11 cellular contexts compared by ENCODE assay signal in the genomic region with DNA sequence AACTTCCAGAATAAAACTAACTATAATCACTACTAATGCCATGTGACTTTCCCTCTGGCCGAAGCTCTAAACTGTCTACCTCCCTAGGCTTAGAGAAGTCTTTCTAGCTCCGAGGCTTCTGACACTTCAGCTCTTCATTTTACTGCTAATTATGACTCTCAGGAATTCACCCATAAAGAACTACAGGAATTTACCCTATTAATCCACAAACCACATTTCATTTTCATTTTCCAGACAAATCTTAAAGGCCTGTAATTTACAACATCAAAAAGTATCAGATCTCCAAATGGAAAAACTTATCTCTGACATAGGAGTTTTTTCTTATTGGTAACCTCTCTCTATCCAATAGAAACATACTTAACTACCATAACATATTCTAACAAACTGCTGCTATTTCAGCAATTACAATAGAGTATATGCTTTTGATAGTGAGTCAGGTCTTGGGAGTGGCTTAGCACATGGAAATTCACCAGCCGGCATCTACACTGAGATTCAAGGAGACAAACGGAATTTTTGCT. TPM values are rescaled to one million over a fixed set of nuclear protein-coding genes. Genes with fewer than 3 reads are reported as not detected.
DNase-seq lines count a peak whose midpoint lies in the region; ATAC-seq and TF ChIP-seq lines count a peak whose summit lies in the region.
"Had no signal": no experiment of that assay in that cellular context is flagged by ENCODE, and none has a peak within 500 bp of the region (broad histone marks: within the 10 kb centered on the region; RNA-seq: fewer than 3 reads in every experiment).

No MANE protein-coding gene starts in this region.

- TF ChIP-seq RAD21 in HCT116 (IDR thresholded peaks at IDR 0.05; ENCODE audit: low read depth) = no peak

- intact Hi-C loops in HCT116 (cut with micrococcal nuclease) = no loop called here

- H3K79me2 ChIP-seq in HCT116 (ENCODE audit: insufficient read depth, low read length) = peaks cover 74% of the 10 kb centered on the region

- no peaks in the 10 kb centered on the region for H3K27me3 Mint-ChIP-seq in activated T-helper 17 cell treated with anti-CD3 and anti-CD28 coated beads, Interleukin-2, amount 50 U/mL, for 72 hours
- H3K27me3 Mint-ChIP-seq: activated naive CD8-positive, alpha-beta T cell treated with anti-CD3 and anti-CD28 coated beads, Interleukin-2, amount 10 ng/mL, durations not matched to agents 7 days and 5 days had no signal

- BruUV-seq in HCT116 (replicated peaks; lab: Mats Ljungman, UMichigan) = no TSS peak

- no peak for TF ChIP-seq CTCF in HCT116 (IDR thresholded peaks at IDR 0.05 in 2 of 3, conservative IDR thresholded peaks at IDR 0.05 in 1 of 3; ENCODE audit: borderline replicate concordance in 1 of 3, insufficient read depth in 1 of 3, low read depth in 2 of 3, low read length in 2 of 3)
- TF ChIP-seq CTCF in foreskin keratinocyte (conservative IDR thresholded peaks at IDR 0.05) = no peak

- POLR2A ChIA-PET in HCT116 (lab: Charles Lee) = no interaction called here

- CTCF ChIA-PET in HCT116 (lab: Charles Lee) = no interaction called here

- peaks cover 33% of the 10 kb centered on the region for H3K4me1 Mint-ChIP-seq in activated T-helper 17 cell treated with anti-CD3 and anti-CD28 coated beads, Interleukin-2, amount 50 U/mL, for 72 hours

- H3K4me3 Mint-ChIP-seq in activated T-helper 17 cell treated with anti-CD3 and anti-CD28 coated beads, Interleukin-2, amount 50 U/mL, for 72 hours = no peak overlapping the region
- H3K4me3 Mint-ChIP-seq: activated naive CD8-positive, alpha-beta T cell treated with anti-CD3 and anti-CD28 coated beads, Interleukin-2, amount 10 ng/mL, durations not matched to agents 7 days and 5 days had no signal

- RAD21 ChIA-PET in HCT116 (lab: Charles Lee; ENCODE audit: low non-redundant PET in 1 of 2, low total read pairs in 2 of 2, uncharacterized antibody in 2 of 2, unreplicated experiment in 2 of 2) = no interaction called here

- no peaks in the 10 kb centered on the region for H3K36me3 Mint-ChIP-seq in activated T-helper 17 cell treated with anti-CD3 and anti-CD28 coated beads, Interleukin-2, amount 50 U/mL, for 72 hours (ENCODE audit: low read depth)

- no peaks in the 10 kb centered on the region for H3K9me3 ChIP-seq in HCT116 (ENCODE audit: control insufficient read depth in 1 of 2, insufficient read depth in 1 of 2, low read depth in 1 of 2, low read length in 2 of 2)
- H3K9me3 ChIP-seq in skeletal muscle satellite cell (replicated peaks; ENCODE audit: low read length) = no peaks in the 10 kb centered on the region
- H3K9me3 ChIP-seq: heart left ventricle had no signal

- 0 out of 2 replicates have a peak, but pooled peaks have one; percentile 34 for ATAC-seq in HCT116
- ATAC-seq in activated T-helper 17 cell treated with anti-CD3 and anti-CD28 coated beads, Interleukin-2, amount 50 U/mL, for 72 hours (replicated peaks) = no peak
- peak; percentile 72 for ATAC-seq in foreskin keratinocyte

- H3K27me3 ChIP-seq in HCT116 (ENCODE audit: insufficient read depth, low read length) (no peaks in the 10 kb centered on the region), foreskin keratinocyte (no peaks in the 10 kb centered on the region), skeletal muscle satellite cell (ENCODE audit: control insufficient read depth, insufficient read depth, low read length) (no peaks in the 10 kb centered on the region)
- H3K27me3 ChIP-seq: heart left ventricle had no signal

- H3K9me3 Mint-ChIP-seq in activated T-helper 17 cell treated with anti-CD3 and anti-CD28 coated beads, Interleukin-2, amount 50 U/mL, for 72 hours = no peaks in the 10 kb centered on the region
- H3K9me3 Mint-ChIP-seq: activated naive CD8-positive, alpha-beta T cell treated with anti-CD3 and anti-CD28 coated beads, Interleukin-2, amount 10 ng/mL, durations not matched to agents 7 days and 5 days had no signal

- H3K27ac ChIP-seq in HCT116 (ENCODE audit: low read depth, low read length) (peak overlapping the region; percentile 68; the same call in 1 of the 2 replicates), foreskin keratinocyte (peak overlapping the region; percentile 6)

- TF ChIP-seq POLR2A in HCT116 (IDR thresholded peaks at IDR 0.05; ENCODE audit: borderline replicate concordance, extremely low read depth, insufficient read depth, insufficient read length) = no peak

- DNase-seq in HCT116 (ENCODE audit: low read depth, low spot score) (no peak), foreskin keratinocyte (peak in 1 of 2 donors; percentile 62), COLO668 (lab: John Stamatoyannopoulos, UW; ENCODE audit: unreplicated experiment) (no peak), GF-D8 (lab: John Stamatoyannopoulos, UW) (no peak)
- no peak for DNase-seq in stimulated activated CD8-positive, alpha-beta memory T cell treated with anti-CD3 and anti-CD28 coated beads, Interleukin-4, amount 100 ng/mL, for 48 hours
- DNase-seq in activated CD8-positive, alpha-beta memory T cell treated with anti-CD3 and anti-CD28 coated beads for 24 hours = no peak
- DNase-seq: activated CD4-positive, CD25-positive, alpha-beta regulatory T cell; activated naive CD8-positive, alpha-beta T cell treated with anti-CD3 and anti-CD28 coated beads, Interleukin-2, amount 10 ng/mL, durations not matched to agents 7 days and 5 days; heart left ventricle had no signal

- no peaks in the 10 kb centered on the region for H3K36me3 ChIP-seq in HCT116 (ENCODE audit: control insufficient read depth in 1 of 2, insufficient read depth in 2 of 2, low read length in 2 of 2)
- H3K36me3 ChIP-seq in skeletal muscle satellite cell (ENCODE audit: insufficient read depth, low read length) = no peaks in the 10 kb centered on the region
- H3K36me3 ChIP-seq: heart left ventricle had no signal

- H2AFZ ChIP-seq in HCT116 (ENCODE audit: low read depth, low read length, poor library complexity, severe bottlenecking) = no peak overlapping the region

- H3K4me1 ChIP-seq in HCT116 (ENCODE audit: control insufficient read depth in 1 of 2, insufficient read depth in 2 of 2, low read length in 2 of 2) = peaks cover 31 to 41% of the 10 kb centered on the region in 2 experiments
- peaks cover 48% of the 10 kb centered on the region for H3K4me1 ChIP-seq in foreskin keratinocyte
- H3K4me1 ChIP-seq in skeletal muscle satellite cell (ENCODE audit: control insufficient read depth, insufficient read depth, low read length) = peaks cover 45% of the 10 kb centered on the region

- H3K9me2 ChIP-seq in HCT116 (ENCODE audit: insufficient read depth) = no peaks in the 10 kb centered on the region

- H3K4me3 ChIP-seq in HCT116 (replicated peaks in 1 of 2; ENCODE audit: low read depth in 1 of 2, low read length in 2 of 2) = no peak overlapping the region
- peak overlapping the region; percentile 29 for H3K4me3 ChIP-seq in skeletal muscle satellite cell (ENCODE audit: low read length)
- H3K4me3 ChIP-seq: heart left ventricle had no signal

- peak overlapping the region; percentile 44 for H3K27ac Mint-ChIP-seq in activated T-helper 17 cell treated with anti-CD3 and anti-CD28 coated beads, Interleukin-2, amount 50 U/mL, for 72 hours
- H3K27ac Mint-ChIP-seq: activated naive CD8-positive, alpha-beta T cell treated with anti-CD3 and anti-CD28 coated beads, Interleukin-2, amount 10 ng/mL, durations not matched to agents 7 days and 5 days had no signal

- H3K9ac ChIP-seq in HCT116 (ENCODE audit: low read length) (no peak overlapping the region), skeletal muscle satellite cell (ENCODE audit: low read depth, low read length) (peak overlapping the region; percentile 52)

- H4K20me1 ChIP-seq in HCT116 (ENCODE audit: insufficient read depth) = no peaks in the 10 kb centered on the region

- peak overlapping the region; percentile 33 for H3K4me2 ChIP-seq in HCT116 (ENCODE audit: low read length)
- H3K4me2 ChIP-seq in skeletal muscle satellite cell (ENCODE audit: low read length) = peak overlapping the region; percentile 68

TF ChIP-seq in HCT116, 20 proteins besides CTCF, POLR2A, EP300 and RAD21 (continues in another document):
- no peak for TF ChIP-seq ELF1 (IDR thresholded peaks at IDR 0.05; ENCODE audit: borderline replicate concordance, low read depth)
- no peak for TF ChIP-seq JUND (IDR thresholded peaks at IDR 0.05)
- TF ChIP-seq YY1 (IDR thresholded peaks at IDR 0.05; ENCODE audit: extremely low read depth, insufficient replicate concordance, low read depth, low read length) = no peak
- TF ChIP-seq FOSL1 (IDR thresholded peaks at IDR 0.05; ENCODE audit: low read depth) = no peak
- TF ChIP-seq EZH2phosphoT487 (IDR thresholded peaks at IDR 0.05; ENCODE audit: borderline replicate concordance) = no peak
- no peak for TF ChIP-seq EZH2 (IDR thresholded peaks at IDR 0.05)
- TF ChIP-seq CEBPB (IDR thresholded peaks at IDR 0.05; ENCODE audit: low read depth) = no peak
- TF ChIP-seq, protein P1, sequence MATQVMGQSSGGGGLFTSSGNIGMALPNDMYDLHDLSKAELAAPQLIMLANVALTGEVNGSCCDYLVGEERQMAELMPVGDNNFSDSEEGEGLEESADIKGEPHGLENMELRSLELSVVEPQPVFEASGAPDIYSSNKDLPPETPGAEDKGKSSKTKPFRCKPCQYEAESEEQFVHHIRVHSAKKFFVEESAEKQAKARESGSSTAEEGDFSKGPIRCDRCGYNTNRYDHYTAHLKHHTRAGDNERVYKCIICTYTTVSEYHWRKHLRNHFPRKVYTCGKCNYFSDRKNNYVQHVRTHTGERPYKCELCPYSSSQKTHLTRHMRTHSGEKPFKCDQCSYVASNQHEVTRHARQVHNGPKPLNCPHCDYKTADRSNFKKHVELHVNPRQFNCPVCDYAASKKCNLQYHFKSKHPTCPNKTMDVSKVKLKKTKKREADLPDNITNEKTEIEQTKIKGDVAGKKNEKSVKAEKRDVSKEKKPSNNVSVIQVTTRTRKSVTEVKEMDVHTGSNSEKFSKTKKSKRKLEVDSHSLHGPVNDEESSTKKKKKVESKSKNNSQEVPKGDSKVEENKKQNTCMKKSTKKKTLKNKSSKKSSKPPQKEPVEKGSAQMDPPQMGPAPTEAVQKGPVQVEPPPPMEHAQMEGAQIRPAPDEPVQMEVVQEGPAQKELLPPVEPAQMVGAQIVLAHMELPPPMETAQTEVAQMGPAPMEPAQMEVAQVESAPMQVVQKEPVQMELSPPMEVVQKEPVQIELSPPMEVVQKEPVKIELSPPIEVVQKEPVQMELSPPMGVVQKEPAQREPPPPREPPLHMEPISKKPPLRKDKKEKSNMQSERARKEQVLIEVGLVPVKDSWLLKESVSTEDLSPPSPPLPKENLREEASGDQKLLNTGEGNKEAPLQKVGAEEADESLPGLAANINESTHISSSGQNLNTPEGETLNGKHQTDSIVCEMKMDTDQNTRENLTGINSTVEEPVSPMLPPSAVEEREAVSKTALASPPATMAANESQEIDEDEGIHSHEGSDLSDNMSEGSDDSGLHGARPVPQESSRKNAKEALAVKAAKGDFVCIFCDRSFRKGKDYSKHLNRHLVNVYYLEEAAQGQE (IDR thresholded peaks at IDR 0.05; ENCODE audit: low read depth) = no peak

RNA-seq across cellular contexts. Expression of a gene that starts 33.4 kb away (rescaled TPM):
- total RNA-seq in HCT116 (2021; ENCODE audit: unreplicated experiment) (28.0 TPM), foreskin keratinocyte (29.3 and 29.8 TPM in 2 replicates)
- 18.2 and 21.1 TPM in 2 replicates for polyA plus RNA-seq in HCT116 (2012)
- 10 to 100 TPM; 38.5 to 57.4 TPM for total RNA-seq in activated T-helper 17 cell treated with anti-CD3 and anti-CD28 coated beads, Interleukin-2, amount 50 U/mL, for 72 hours
- polyA plus RNA-seq in foreskin keratinocyte = 17.0 and 18.6 TPM in 2 replicates
- total RNA-seq in skeletal muscle satellite cell (2012; rRNA removed) = 28.0 and 28.1 TPM in 2 replicates
